Comparison of ENCODE assay signal across 9 cellular contexts in genomic region chr22:27474711-27475547, GRCh38.
A peak's percentile ranks its signal among the peaks of the same experiment; 100 is the strongest.
DNase-seq lines count a peak whose midpoint lies in the region; ATAC-seq lines count a peak whose summit lies in the region.
"Had no signal": no experiment of that assay in that cellular context is flagged by ENCODE, and none has a peak within 500 bp of the region (broad histone marks: within the 10 kb centered on the region; RNA-seq: fewer than 3 reads in every experiment).

No MANE protein-coding gene starts in this region.

- ATAC-seq in HG02885 (IDR thresholded peaks at IDR 0.05; ENCODE audit: poor library complexity, unreplicated experiment) = no peak
- ATAC-seq in HG02623 (IDR thresholded peaks at IDR 0.05; ENCODE audit: unreplicated experiment) = no peak

- DNase-seq in 8988T = peak; percentile 46
- peak; percentile 94 for DNase-seq in HPDE6-E6E7 (ENCODE audit: extremely low spot score)
- peak; percentile 77 for DNase-seq in amniotic stem cell (lab: John Stamatoyannopoulos, UW)
- peak; percentile 96 for DNase-seq in iris pigment epithelial cell (ENCODE audit: low read depth)
- no peak for DNase-seq in activated CD4-positive, alpha-beta T cell treated with anti-CD3 and anti-CD28 coated beads, Interleukin-2, amount 50 U/mL, for 48 hours
- DNase-seq in SHP77 treated with DMSO at 0.1 percent for 48 hours (lab: John Stamatoyannopoulos, UW) = no peak
- DNase-seq: CD4-positive, CD25-positive, alpha-beta regulatory T cell had no signal

Comparison
In these comparisons a context has a peak if more than half of its experiments do, and no peak if none do; other contexts are left out.
1. DNase-seq: peak in 8988T (single experiment), HPDE6-E6E7 (single experiment), amniotic stem cell (single experiment) and iris pigment epithelial cell (single experiment); none in activated CD4-positive, alpha-beta T cell treated with anti-CD3 and anti-CD28 coated beads, Interleukin-2, amount 50 U/mL, for 48 hours (0 of 2) and SHP77 treated with DMSO at 0.1 percent for 48 hours (single experiment).